ENCODE assay signal across 13 cellular contexts in genomic region chr19:16889429-16889882, GRCh38. TPM values are rescaled to one million over a fixed set of nuclear protein-coding genes. Genes with fewer than 3 reads are reported as not detected.
DNase-seq lines count a peak whose midpoint lies in the region; ATAC-seq and TF ChIP-seq lines count a peak whose summit lies in the region.
"Had no signal": no experiment of that assay in that cellular context is flagged by ENCODE, and none has a peak within 500 bp of the region (broad histone marks: within the 10 kb centered on the region; RNA-seq: fewer than 3 reads in every experiment).

No MANE protein-coding gene starts in this region.

- H3K4me1 ChIP-seq in heart left ventricle (peaks cover 0 to 44% (median 27%) of the 10 kb centered on the region in 12 donors), smooth muscle cell (ENCODE audit: low read depth) (no peaks in the 10 kb centered on the region)

- H3K27me3 ChIP-seq in heart left ventricle (peaks cover 0 to 23% (median 0%) of the 10 kb centered on the region in 9 donors), smooth muscle cell (ENCODE audit: low read depth) (no peaks in the 10 kb centered on the region)
- H3K27me3 ChIP-seq: brain microvascular endothelial cell had no signal

- H3K9me3 ChIP-seq in heart left ventricle (no peaks in the 10 kb centered on the region), smooth muscle cell (replicated peaks; ENCODE audit: low read depth) (no peaks in the 10 kb centered on the region)

- 37 to 66% (median 60%) methylated on average over 10 to 19 of the region's 19 CpGs for WGBS in heart left ventricle, 4 donors
- WGBS in smooth muscle cell (ENCODE audit: low lambda C conversion rate), result 96% methylated on average over 14 of the region's 19 CpGs

- H3K4me3 ChIP-seq in GM12875 (ENCODE audit: low read depth, low read length) (peak overlapping the region; percentile 53), heart left ventricle (peak overlapping the region in 11 of 12 donors; percentile 6 to 60 (median 38)), smooth muscle cell (no peak overlapping the region)

- no peaks in the 10 kb centered on the region for H3F3A ChIP-seq in smooth muscle cell (ENCODE audit: low read depth)

- H3K79me2 ChIP-seq in smooth muscle cell (ENCODE audit: low read depth), result no peaks in the 10 kb centered on the region

- no peak for TF ChIP-seq POLR2A in heart left ventricle (IDR thresholded peaks at IDR 0.05)

- ATAC-seq in heart left ventricle, result peak; percentile 23 to 74 (median 58)
- no peak for ATAC-seq in HG03108 (IDR thresholded peaks at IDR 0.05; ENCODE audit: unreplicated experiment)

- 0 out of 2 replicates have a peak overlapping the region, but pooled peaks have one; percentile 15 for H3K27ac ChIP-seq in RWPE1
- H3K27ac ChIP-seq in heart left ventricle, result peak overlapping the region; percentile 50 to 95 (median 63)
- H3K27ac ChIP-seq in smooth muscle cell (ENCODE audit: low read depth), result peak overlapping the region; percentile 67

- TF ChIP-seq CTCF in GM12875 (IDR thresholded peaks at IDR 0.05; ENCODE audit: borderline replicate concordance, insufficient read depth, low read depth, low read length) (no peak), RWPE1 (conservative IDR thresholded peaks at IDR 0.05; ENCODE audit: low read depth) (no peak), heart left ventricle (IDR thresholded peaks at IDR 0.05) (peak in 7 of 12 donors; percentile 7 to 47 (median 17)), smooth muscle cell (IDR thresholded peaks at IDR 0.05; ENCODE audit: borderline replicate concordance, insufficient read depth, poor library complexity, severe bottlenecking) (no peak)

- DNase-seq in RWPE1 (ENCODE audit: low spot score), result no peak
- peak; percentile 48 to 81 (median 80) for DNase-seq in heart left ventricle
- DNase-seq in smooth muscle cell (lab: John Stamatoyannopoulos, UW; ENCODE audit: unreplicated experiment), result no peak
- no peak for DNase-seq in activated gamma-delta T cell treated with Interleukin-2 at 50 U/mL for 16 hours
- DNase-seq in NCI-H82 treated with DMSO at 0.1 percent for 48 hours (lab: John Stamatoyannopoulos, UW; ENCODE audit: unreplicated experiment), result no peak
- DNase-seq in SK-N-DZ (ENCODE audit: low spot score), result no peak
- DNase-seq: activated T-cell treated with anti-CD3 and anti-CD28 coated beads for 4 hours, DMS 273 treated with DMSO at 0.1 percent for 48 hours had no signal

- intact Hi-C loops in heart left ventricle (cut with DNase I), result no loop called here

- POLR2A ChIA-PET in RWPE1 (lab: Yijun Ruan, JAX; ENCODE audit: low non-redundant PET), result no interaction called here

- no peaks in the 10 kb centered on the region for H4K20me1 ChIP-seq in smooth muscle cell (ENCODE audit: low read depth)

- no peak overlapping the region for H3K9ac ChIP-seq in smooth muscle cell (ENCODE audit: low read depth)

- no peak overlapping the region for H2AFZ ChIP-seq in smooth muscle cell (ENCODE audit: low read depth)

- H3K4me2 ChIP-seq in smooth muscle cell, result peak overlapping the region; percentile 68

- CTCF ChIA-PET in RWPE1 (lab: Yijun Ruan, JAX), result no interaction called here

- H3K36me3 ChIP-seq in heart left ventricle, result no peaks in the 10 kb centered on the region
- no peaks in the 10 kb centered on the region for H3K36me3 ChIP-seq in smooth muscle cell (ENCODE audit: low read depth)
- H3K36me3 ChIP-seq: brain microvascular endothelial cell had no signal

RNA-seq across cellular contexts. Expression of gene F2RL3, which starts 0.7 kb away (rescaled TPM):
- total RNA-seq in heart left ventricle, result 1 to 10 TPM in 5 of 9 donors, under 1 TPM in 4; 0.12 to 4.1 (median 1.2) TPM
- polyA plus RNA-seq in heart left ventricle, result 1 to 10 TPM; 1.1 to 4.6 TPM
- 0.04 and 2.1 TPM in 2 replicates for total RNA-seq in smooth muscle cell
- polyA plus RNA-seq in smooth muscle cell, result 1.2 and 2.2 TPM in 2 replicates
- not detected in 2 replicates for polyA plus RNA-seq in SK-N-DZ (2014; cell fraction: cytosol; rRNA removed)
- not detected in 2 replicates for polyA plus RNA-seq in SK-N-DZ (2014; cell fraction: nucleus; rRNA removed)
- total RNA-seq: LHCN-M2, progenitor cell of endocrine pancreas had no signal

Comparison
In these comparisons a context has a peak if more than half of its experiments do, and no peak if none do; other contexts are left out.
1. CTCF ChIP-seq: peak in heart left ventricle (7 of 12); none in GM12875 (single experiment), RWPE1 (single experiment) and smooth muscle cell (single experiment).
2. DNase-seq: peak in heart left ventricle (5 of 5); none in RWPE1 (single experiment), smooth muscle cell (single experiment), activated gamma-delta T cell treated with Interleukin-2 at 50 U/mL for 16 hours (single experiment), NCI-H82 treated with DMSO at 0.1 percent for 48 hours (single experiment) and SK-N-DZ (single experiment).
3. H3K27ac ChIP-seq: peak in every context shown above with its lines; median percentile 67 in smooth muscle cell; 63 in heart left ventricle; 15 in RWPE1.